ENCODE assay signal across 18 cellular contexts in the genomic region with DNA sequence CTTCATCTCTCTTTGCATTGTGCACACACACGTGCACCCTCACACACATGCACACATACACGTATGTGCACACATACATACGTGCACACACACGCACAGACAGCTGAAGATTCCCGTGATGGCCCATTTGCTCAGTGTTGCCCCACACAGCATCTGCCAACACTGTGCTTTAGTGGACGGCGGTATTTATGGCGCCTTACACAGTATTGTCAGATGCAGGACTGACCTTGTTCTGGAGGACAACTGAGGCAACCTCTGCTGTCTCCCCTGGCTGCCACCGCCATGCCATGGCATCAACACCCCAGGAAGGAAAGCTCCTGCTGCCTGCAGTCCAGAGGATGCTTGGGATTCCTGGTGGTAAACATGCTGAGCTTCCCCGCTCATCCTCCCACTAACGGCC.
DNase-seq lines count a peak whose midpoint lies in the region; ATAC-seq, FAIRE-seq and TF ChIP-seq lines count a peak whose summit lies in the region.
"Had no signal": no experiment of that assay in that cellular context is flagged by ENCODE, and none has a peak within 500 bp of the region (broad histone marks: within the 10 kb centered on the region; RNA-seq: fewer than 3 reads in every experiment).

No MANE protein-coding gene starts in this region.

- POLR2A ChIA-PET in H1 (lab: Charles Lee; ENCODE audit: partially characterized antibody) = no interaction called here

- H3K27me3 ChIP-seq in H1 (replicated peaks in 1 of 4; ENCODE audit: control insufficient read depth in 3 of 4, extremely low read depth in 1 of 4, insufficient read depth in 3 of 4, low read length in 3 of 4) (no peaks in the 10 kb centered on the region; a peak in 1 of 7 replicates), neural progenitor cell (peaks cover 4% of the 10 kb centered on the region), sigmoid colon (peaks cover 0 to 2% (median 0%) of the 10 kb centered on the region in 3 donors), body of pancreas (no peaks in the 10 kb centered on the region)

- H3K4me3 ChIP-seq in H1 (ENCODE audit: extremely low read depth in 1 of 4, insufficient read depth in 2 of 4, low read depth in 3 of 4, low read length in 4 of 4) (no peak overlapping the region), neural progenitor cell (no peak overlapping the region), sigmoid colon (no peak overlapping the region), body of pancreas (no peak overlapping the region)
- H3K4me3 ChIP-seq: GM23248, HAP-1 had no signal

- no peak for FAIRE-seq in H1 (lab: Jason Lieb, UNC)
- FAIRE-seq: G401.6, GM12892 had no signal

- H4K8ac ChIP-seq in H1 (ENCODE audit: extremely low read depth, insufficient read depth, low read length) = no peak overlapping the region

- no peak for DNase-seq in H1 (ENCODE audit: low read depth in 1 of 2, low spot score in 2 of 2)
- DNase-seq in islet precursor cell = peak; percentile 23
- no peak for DNase-seq in neural progenitor cell (ENCODE audit: low spot score)
- DNase-seq in sigmoid colon = peak; percentile 5
- no peak for DNase-seq in COLO668 (lab: John Stamatoyannopoulos, UW; ENCODE audit: unreplicated experiment)
- no peak for DNase-seq in body of pancreas
- no peak for DNase-seq in head of caudate nucleus
- no peak for DNase-seq in GM19238 (ENCODE audit: insufficient read length, low spot score)
- DNase-seq: C1 segment of cervical spinal cord; Caco-2; CD4-positive, alpha-beta memory T cell; DMS153; DND-41; GM23248; HFFc6 had no signal

- no peak overlapping the region for H2BK5ac ChIP-seq in H1 (ENCODE audit: low read depth, low read length)

- peak overlapping the region; percentile 13; the same call in 1 of the 2 replicates for H2BK15ac ChIP-seq in H1 (ENCODE audit: low read length)

- TF ChIP-seq CTCF in H1 (IDR thresholded peaks at IDR 0.05; ENCODE audit: control extremely low read depth in 1 of 3, insufficient read depth in 1 of 3, low read depth in 1 of 3, low read length in 3 of 3) = no peak
- TF ChIP-seq CTCF in neural progenitor cell (IDR thresholded peaks at IDR 0.05) = no peak
- no peak for TF ChIP-seq CTCF in sigmoid colon (IDR thresholded peaks at IDR 0.05)
- TF ChIP-seq CTCF in body of pancreas (IDR thresholded peaks at IDR 0.05) = no peak

- H3K9me3 Mint-ChIP-seq in neural progenitor cell = no peaks in the 10 kb centered on the region
- H3K9me3 Mint-ChIP-seq: CD4-positive, alpha-beta memory T cell had no signal

- H4K20me1 ChIP-seq in H1 (replicated peaks in 1 of 2; ENCODE audit: control insufficient read depth in 1 of 2, insufficient read depth in 2 of 2, low read length in 2 of 2) (no peaks in the 10 kb centered on the region), neural progenitor cell (ENCODE audit: low read depth) (no peaks in the 10 kb centered on the region)

- intact Hi-C loops in sigmoid colon (cut with DNase I) = no loop called here
- intact Hi-C loops in body of pancreas (cut with DNase I) = no loop called here
- intact Hi-C loops in head of caudate nucleus (cut with DNase I) = no loop called here

- H2BK20ac ChIP-seq in H1 (ENCODE audit: low read length) = 0 out of 2 replicates have a peak overlapping the region, but pooled peaks have one; percentile 55

- peaks cover 5 to 28% (median 19%) of the 10 kb centered on the region in 4 experiments for H3K4me1 ChIP-seq in H1 (replicated peaks in 1 of 4; ENCODE audit: control insufficient read depth in 3 of 4, insufficient read depth in 4 of 4, low read length in 3 of 4)
- peaks cover 5% of the 10 kb centered on the region for H3K4me1 ChIP-seq in neural progenitor cell
- no peaks in the 10 kb centered on the region for H3K4me1 ChIP-seq in sigmoid colon
- no peaks in the 10 kb centered on the region for H3K4me1 ChIP-seq in body of pancreas
- H3K4me1 ChIP-seq: Caco-2, HAP-1 had no signal

- H3K56ac ChIP-seq in H1 (replicated peaks; ENCODE audit: insufficient read length, low read depth, low read length) = no peak overlapping the region

- H3K79me1 ChIP-seq in H1 (ENCODE audit: low read depth, low read length) = no peaks in the 10 kb centered on the region

- no peaks in the 10 kb centered on the region for H3F3A ChIP-seq in neural progenitor cell (ENCODE audit: low read depth)

- peaks cover 36% of the 10 kb centered on the region for H3K4me1 Mint-ChIP-seq in neural progenitor cell
- H3K4me1 Mint-ChIP-seq: CD4-positive, alpha-beta memory T cell had no signal

- no peak overlapping the region for H3K27ac ChIP-seq in H1 (ENCODE audit: low read depth, low read length)
- no peak overlapping the region for H3K27ac ChIP-seq in neural progenitor cell
- no peak overlapping the region for H3K27ac ChIP-seq in sigmoid colon
- no peak overlapping the region for H3K27ac ChIP-seq in body of pancreas
- H3K27ac ChIP-seq: GM23248 had no signal

- no peak for TF ChIP-seq EP300 in H1 (IDR thresholded peaks at IDR 0.05; ENCODE audit: borderline replicate concordance in 1 of 2, low read depth in 2 of 2, low read length in 2 of 2)
- TF ChIP-seq EP300 in sigmoid colon (IDR thresholded peaks at IDR 0.05) = no peak

- H3K23ac ChIP-seq in H1 (ENCODE audit: insufficient read length) = no peak overlapping the region

- H3K27me3 Mint-ChIP-seq in neural progenitor cell (ENCODE audit: insufficient read depth, low read depth) = peaks cover 11% of the 10 kb centered on the region
- H3K27me3 Mint-ChIP-seq: CD4-positive, alpha-beta memory T cell had no signal

- H2AK5ac ChIP-seq in H1 (ENCODE audit: low read depth, low read length) = no peak overlapping the region

- H3K14ac ChIP-seq in H1 (ENCODE audit: insufficient read length) = no peak overlapping the region

- no peaks in the 10 kb centered on the region for H3K36me3 ChIP-seq in H1 (ENCODE audit: control insufficient read depth in 2 of 4, insufficient read depth in 4 of 4, low read length in 3 of 4)
- H3K36me3 ChIP-seq in neural progenitor cell = no peaks in the 10 kb centered on the region
- no peaks in the 10 kb centered on the region for H3K36me3 ChIP-seq in sigmoid colon
- H3K36me3 ChIP-seq in body of pancreas (replicated peaks in 1 of 2; ENCODE audit: insufficient read depth in 1 of 2, low read depth in 2 of 2) = no peaks in the 10 kb centered on the region
- H3K36me3 ChIP-seq: HAP-1 had no signal

- WGBS in H1 (ENCODE audit: extremely low coverage in 1 of 2, insufficient coverage in 1 of 2, insufficient read length in 1 of 2, insufficient replicate concordance in 2 of 2, low coverage in 1 of 2, low lambda C conversion rate in 2 of 2, missing lambda C conversion rate in 1 of 2), 2 experiments = 84% methylated on average over 11 of the region's 11 CpGs; no CpG with 5 or more reads in 1 of the 2 experiments
- WGBS in sigmoid colon, 2 donors = 89 to 90% methylated on average over 11 of the region's 11 CpGs
- WGBS in body of pancreas, 2 donors = 63 to 71% methylated on average over 10 to 11 of the region's 11 CpGs

- H2AFZ ChIP-seq in H1 (ENCODE audit: low read length) = no peak overlapping the region
- no peak overlapping the region for H2AFZ ChIP-seq in neural progenitor cell (replicated peaks)
- H2AFZ ChIP-seq: GM23248 had no signal

- H2BK120ac ChIP-seq in H1 (replicated peaks; ENCODE audit: low read depth, low read length) = no peak overlapping the region

- no peak overlapping the region for H3K18ac ChIP-seq in H1 (ENCODE audit: extremely low read depth, low read length)

- CTCF ChIA-PET in H1 (lab: Charles Lee; ENCODE audit: partially characterized antibody) = interaction anchor here (0.8 kb wide), 1 partner anchor 10 kb away, joined by 3 read pairs; no protein-coding TSS in a partner anchor

- H3K36me3 Mint-ChIP-seq in neural progenitor cell = no peaks in the 10 kb centered on the region
- H3K36me3 Mint-ChIP-seq: CD4-positive, alpha-beta memory T cell had no signal

- no peak for ATAC-seq in body of pancreas

- no peaks in the 10 kb centered on the region for H3K23me2 ChIP-seq in H1 (ENCODE audit: low read depth, low read length)

- peak overlapping the region; percentile 31 for H4K91ac ChIP-seq in H1 (replicated peaks; ENCODE audit: insufficient read length, low read length)

- H3K9me3 ChIP-seq in H1 (ENCODE audit: insufficient read depth in 2 of 2, low read depth in 1 of 2, low read length in 1 of 2) = no peaks in the 10 kb centered on the region
- H3K9me3 ChIP-seq in neural progenitor cell (ENCODE audit: low read depth) = no peaks in the 10 kb centered on the region
- H3K9me3 ChIP-seq in sigmoid colon = no peaks in the 10 kb centered on the region
- no peaks in the 10 kb centered on the region for H3K9me3 ChIP-seq in body of pancreas
- H3K9me3 ChIP-seq: Caco-2, HAP-1 had no signal

- no peak overlapping the region for H4K5ac ChIP-seq in H1 (ENCODE audit: insufficient read length, low read depth, low read length)

- H3K79me2 ChIP-seq in H1 (ENCODE audit: control insufficient read depth in 1 of 2, insufficient read depth in 2 of 2, low read length in 2 of 2) (no peaks in the 10 kb centered on the region), neural progenitor cell (ENCODE audit: low read depth) (no peaks in the 10 kb centered on the region)

- peak overlapping the region; percentile 51 for H3K27ac Mint-ChIP-seq in neural progenitor cell
- H3K27ac Mint-ChIP-seq: CD4-positive, alpha-beta memory T cell; HFFc6 had no signal

- no peak overlapping the region for H3K4me3 Mint-ChIP-seq in neural progenitor cell
- H3K4me3 Mint-ChIP-seq: CD4-positive, alpha-beta memory T cell; HFFc6 had no signal

- TF ChIP-seq RAD21 in H1 (IDR thresholded peaks at IDR 0.05 in 1 of 2, conservative IDR thresholded peaks at IDR 0.05 in 1 of 2; ENCODE audit: low read depth in 2 of 2, low read length in 2 of 2) = no peak

- H3K9ac ChIP-seq in H1 (replicated peaks in 1 of 4; ENCODE audit: extremely low read depth in 1 of 4, low read depth in 3 of 4, low read length in 3 of 4) (no peak overlapping the region), neural progenitor cell (no peak overlapping the region)
- H3K9ac ChIP-seq: GM23248 had no signal

- TF ChIP-seq POLR2A in H1 (IDR thresholded peaks at IDR 0.05; ENCODE audit: control extremely low read depth in 1 of 2, low read depth in 2 of 2, low read length in 2 of 2) (no peak), sigmoid colon (IDR thresholded peaks at IDR 0.05) (no peak), body of pancreas (IDR thresholded peaks at IDR 0.05) (no peak)

- peak overlapping the region; percentile 71; the same call in 1 of the 2 replicates for H2BK12ac ChIP-seq in H1 (ENCODE audit: low read depth, low read length)

- H3K4ac ChIP-seq in H1 (replicated peaks; ENCODE audit: insufficient read length, low read depth, low read length) = no peak overlapping the region

- no peak overlapping the region for H3K4me2 ChIP-seq in H1 (ENCODE audit: insufficient read depth in 1 of 2, low read depth in 2 of 2, low read length in 2 of 2)
- H3K4me2 ChIP-seq in neural progenitor cell = no peak overlapping the region

TF ChIP-seq in H1, 55 proteins besides CTCF, POLR2A, EP300 and RAD21:
- TF ChIP-seq TEAD4 (IDR thresholded peaks at IDR 0.05; ENCODE audit: low read depth, low read length) = peak; percentile 69
- TF ChIP-seq CBX5 (IDR thresholded peaks at IDR 0.05; ENCODE audit: low read depth, low read length) = no peak

Comparison
In these comparisons a context has a peak if more than half of its experiments do, and no peak if none do; other contexts are left out.
1. DNase-seq: peak in islet precursor cell (single experiment) and sigmoid colon (single experiment); none in H1 (0 of 2), neural progenitor cell (single experiment), COLO668 (single experiment), body of pancreas (0 of 4), head of caudate nucleus (0 of 42) and GM19238 (single experiment).